ENCODE assay signal across 8 cellular contexts in genomic region chrX:129115104-129115503, GRCh38.
DNase-seq lines count a peak whose midpoint lies in the region; ATAC-seq and TF ChIP-seq lines count a peak whose summit lies in the region.

No MANE protein-coding gene starts in this region.

- intact Hi-C loops in thyroid gland (cut with DNase I): no loop called here

- H3K36me3 Mint-ChIP-seq in chondrocyte (ENCODE audit: low read depth): no peaks in the 10 kb centered on the region

- no peaks in the 10 kb centered on the region for H3K4me1 ChIP-seq in thyroid gland

- no peak overlapping the region for H3K27ac ChIP-seq in thyroid gland

- DNase-seq in stimulated activated CD4-positive, alpha-beta T cell treated with anti-CD3 and anti-CD28 coated beads, Interleukin-15, amount 100 ng/mL, for 24 hours: peak; percentile 35
- DNase-seq in stimulated activated CD4-positive, alpha-beta T cell treated with anti-CD3 and anti-CD28 coated beads, Interleukin-4, amount 100 ng/mL, for 4 hours: no peak
- DNase-seq in NCI-H1930 (lab: John Stamatoyannopoulos, UW): peak; percentile 15 to 47
- DNase-seq in chondrocyte (ENCODE audit: low spot score): no peak
- DNase-seq in thyroid gland: peak; percentile 1 to 2
- no peak for DNase-seq in NK-92 treated with Interleukin-12 subunit alpha and Interleukin-12 subunit beta, amount 100 ng/mL, for 24 hours (lab: John Stamatoyannopoulos, UW)
- no peak for DNase-seq in H4 (ENCODE audit: low spot score)

- H3K27ac Mint-ChIP-seq in chondrocyte (ENCODE audit: unreplicated experiment): no peak overlapping the region

- H3K36me3 ChIP-seq in thyroid gland: no peaks in the 10 kb centered on the region

- no peak for TF ChIP-seq POLR2A in thyroid gland (IDR thresholded peaks at IDR 0.05)

- peak; percentile 67 for TF ChIP-seq CTCF in chondrocyte (IDR thresholded peaks at IDR 0.05)
- no peak for TF ChIP-seq CTCF in thyroid gland (IDR thresholded peaks at IDR 0.05)

- H3K27me3 Mint-ChIP-seq in chondrocyte (ENCODE audit: low read depth): no peaks in the 10 kb centered on the region

- no peaks in the 10 kb centered on the region for H3K9me3 ChIP-seq in thyroid gland

- no peak overlapping the region for H3K4me3 Mint-ChIP-seq in chondrocyte (ENCODE audit: unreplicated experiment)

- no peaks in the 10 kb centered on the region for H3K9me3 Mint-ChIP-seq in chondrocyte (ENCODE audit: low read depth)

- H3K27me3 ChIP-seq in thyroid gland: no peaks in the 10 kb centered on the region

- ATAC-seq in HG02642 (IDR thresholded peaks at IDR 0.05; ENCODE audit: poor library complexity, unreplicated experiment): peak; percentile 75

- no peak overlapping the region for H3K4me3 ChIP-seq in thyroid gland (replicated peaks in 1 of 3)

- 38 to 39% methylated on average over 1 of the region's 1 CpG for WGBS in thyroid gland, 2 donors

- no peaks in the 10 kb centered on the region for H3K4me1 Mint-ChIP-seq in chondrocyte (ENCODE audit: low read depth)

Comparison
In these comparisons a context has a peak if more than half of its experiments do, and no peak if none do; other contexts are left out.
1. DNase-seq: peak in stimulated activated CD4-positive, alpha-beta T cell treated with anti-CD3 and anti-CD28 coated beads, Interleukin-15, amount 100 ng/mL, for 24 hours (single experiment), NCI-H1930 (2 of 2) and thyroid gland (2 of 2); none in stimulated activated CD4-positive, alpha-beta T cell treated with anti-CD3 and anti-CD28 coated beads, Interleukin-4, amount 100 ng/mL, for 4 hours (0 of 2), chondrocyte (single experiment), NK-92 treated with Interleukin-12 subunit alpha and Interleukin-12 subunit beta, amount 100 ng/mL, for 24 hours (single experiment) and H4 (single experiment).